Comparison of ENCODE assay signal across 17 cellular contexts in genomic region chr2:28082131-28082530, GRCh38.
DNase-seq lines count a peak whose midpoint lies in the region; ATAC-seq and TF ChIP-seq lines count a peak whose summit lies in the region.
"Had no signal": no experiment of that assay in that cellular context is flagged by ENCODE, and none has a peak within 500 bp of the region (broad histone marks: within the 10 kb centered on the region; RNA-seq: fewer than 3 reads in every experiment).

No MANE protein-coding gene starts in this region.

- no peak overlapping the region for H3K4me2 ChIP-seq in hepatocyte

- H2AFZ ChIP-seq in hepatocyte = no peak overlapping the region

- POLR2A ChIA-PET in GM10248 (lab: Yijun Ruan, JAX) = no interaction called here

- H3K9ac ChIP-seq in adipocyte (ENCODE audit: low read length) = no peak overlapping the region

- no peak overlapping the region for H3K4me3 ChIP-seq in Jurkat, Clone E6-1 (ENCODE audit: low read length)
- H3K4me3 ChIP-seq in adipocyte (ENCODE audit: low read length) (no peak overlapping the region), hepatocyte (no peak overlapping the region)
- H3K4me3 ChIP-seq: tibial nerve had no signal

- CTCF ChIA-PET in GM10248 (lab: Yijun Ruan, JAX) = no interaction called here

- H3K4me1 ChIP-seq in adipocyte (ENCODE audit: control insufficient read depth, insufficient read depth, low read length) = peaks cover 35% of the 10 kb centered on the region
- peaks cover 29% of the 10 kb centered on the region for H3K4me1 ChIP-seq in hepatocyte (ENCODE audit: insufficient read depth)

- TF ChIP-seq CTCF in hepatocyte (IDR thresholded peaks at IDR 0.05; ENCODE audit: poor library complexity) (no peak), GM10248 (IDR thresholded peaks at IDR 0.05; ENCODE audit: control extremely low read depth, extremely low read depth, low read depth, missing control alignments) (no peak)

- no peaks in the 10 kb centered on the region for H3K9me3 ChIP-seq in adipocyte (ENCODE audit: control insufficient read depth, low read length)
- H3K9me3 ChIP-seq in hepatocyte (ENCODE audit: low read depth) = no peaks in the 10 kb centered on the region
- H3K9me3 ChIP-seq: tibial nerve had no signal

- no peaks in the 10 kb centered on the region for H4K20me1 ChIP-seq in hepatocyte (ENCODE audit: insufficient read depth, poor library complexity, severe bottlenecking)

- peak overlapping the region; percentile 91 for H3K27ac ChIP-seq in hepatocyte

- DNase-seq in A172 (ENCODE audit: low spot score) (peak; percentile 67), adipocyte (ENCODE audit: low read depth) (peak; percentile 55), hepatocyte (ENCODE audit: low spot score) (no peak), cerebellar nuclear complex (lab: John Stamatoyannopoulos, UW) (no peak), SKM-1 treated with dmso at 0.1 percent for 144 hours (lab: John Stamatoyannopoulos, UW; ENCODE audit: unreplicated experiment) (no peak), GM10248 (ENCODE audit: extremely low spot score) (no peak)
- DNase-seq in Jurkat, Clone E6-1 (ENCODE audit: low read depth, low spot score) = peak; percentile 68
- DNase-seq: activated CD4-positive, alpha-beta T cell treated with anti-CD3 and anti-CD28 coated beads, Interleukin-2, amount 10 ng/mL, durations not matched to agents 24 days and 14 days; activated naive CD4-positive, alpha-beta T cell treated with anti-CD3 and anti-CD28 coated beads for 36 hours; effector memory CD8-positive, alpha-beta T cell; MM.1S; NCI-H1930; NCI-H510A treated with DMSO at 0.1 percent for 48 hours; stimulated activated CD4-positive, alpha-beta T cell treated with anti-CD3 and anti-CD28 coated beads, Interleukin-15, amount 100 ng/mL, for 24 hours; stimulated activated naive B cell treated with anti-CD40 and anti-IgM and Interleukin-4, amounts not matched to agents 10 μg/mL and 1 μg/mL and 100 μg/mL, for 72 hours had no signal

- H3K79me2 ChIP-seq in hepatocyte = no peaks in the 10 kb centered on the region

- 54% methylated on average over 2 of the region's 2 CpGs for WGBS in hepatocyte (ENCODE audit: low lambda C conversion rate, missing lambda C conversion rate)

- H3K36me3 ChIP-seq in adipocyte (ENCODE audit: control insufficient read depth, insufficient read depth, low read length, severe bottlenecking) = no peaks in the 10 kb centered on the region
- no peaks in the 10 kb centered on the region for H3K36me3 ChIP-seq in hepatocyte (replicated peaks; ENCODE audit: insufficient read depth, low read depth)
- H3K36me3 ChIP-seq: tibial nerve had no signal

- H3K27me3 ChIP-seq in adipocyte (replicated peaks; ENCODE audit: control insufficient read depth, insufficient read depth, low read length) (no peaks in the 10 kb centered on the region), hepatocyte (no peaks in the 10 kb centered on the region)
- H3K27me3 ChIP-seq: tibial nerve had no signal

- no peak for ATAC-seq in HG03175 (IDR thresholded peaks at IDR 0.05; ENCODE audit: unreplicated experiment)
- ATAC-seq: effector memory CD8-positive, alpha-beta T cell; stimulated activated naive B cell treated with anti-CD40 and anti-IgM and Interleukin-4, amounts not matched to agents 10 μg/mL and 1 μg/mL and 100 μg/mL, for 72 hours had no signal

- H3K9me2 ChIP-seq in hepatocyte (replicated peaks; ENCODE audit: insufficient read depth) = no peaks in the 10 kb centered on the region

Comparison
In these comparisons a context has a peak if more than half of its experiments do, and no peak if none do; other contexts are left out.
1. DNase-seq: peak in A172 (single experiment), Jurkat, Clone E6-1 (single experiment) and adipocyte (single experiment); none in hepatocyte (single experiment), cerebellar nuclear complex (0 of 2), SKM-1 treated with dmso at 0.1 percent for 144 hours (single experiment) and GM10248 (single experiment).